Comparison of ENCODE assay signal across 10 cellular contexts in genomic region chrX:663841-664240, GRCh38. TPM values are rescaled to one million over a fixed set of nuclear protein-coding genes. Genes with fewer than 3 reads are reported as not detected.
"Had no signal": no experiment of that assay in that cellular context is flagged by ENCODE, and none has a peak within 500 bp of the region (broad histone marks: within the 10 kb centered on the region; RNA-seq: fewer than 3 reads in every experiment).

No MANE protein-coding gene starts in this region.

- H3K4me3 ChIP-seq: GM23248, K562 had no signal

- H3K9ac ChIP-seq: GM23248 had no signal

- H3K27ac ChIP-seq: GM23248 had no signal

- H2AFZ ChIP-seq: GM23248 had no signal

- FAIRE-seq: H54, HTR-8/SVneo, K562 had no signal

- ATAC-seq: K562 had no signal

- DNase-seq: GM23248, GOT3, H9, HCEC 1CT, IMR-90, KG1 had no signal

RNA-seq across cellular contexts. Expression of gene SHOX, which starts 33.2 kb away (rescaled TPM):
- total RNA-seq: GM23248, HT-29, IMR-90, K562 had no signal
- polyA plus RNA-seq: GM23248, IMR-90, K562 had no signal
